8 cellular contexts compared by ENCODE assay signal in the genomic region with DNA sequence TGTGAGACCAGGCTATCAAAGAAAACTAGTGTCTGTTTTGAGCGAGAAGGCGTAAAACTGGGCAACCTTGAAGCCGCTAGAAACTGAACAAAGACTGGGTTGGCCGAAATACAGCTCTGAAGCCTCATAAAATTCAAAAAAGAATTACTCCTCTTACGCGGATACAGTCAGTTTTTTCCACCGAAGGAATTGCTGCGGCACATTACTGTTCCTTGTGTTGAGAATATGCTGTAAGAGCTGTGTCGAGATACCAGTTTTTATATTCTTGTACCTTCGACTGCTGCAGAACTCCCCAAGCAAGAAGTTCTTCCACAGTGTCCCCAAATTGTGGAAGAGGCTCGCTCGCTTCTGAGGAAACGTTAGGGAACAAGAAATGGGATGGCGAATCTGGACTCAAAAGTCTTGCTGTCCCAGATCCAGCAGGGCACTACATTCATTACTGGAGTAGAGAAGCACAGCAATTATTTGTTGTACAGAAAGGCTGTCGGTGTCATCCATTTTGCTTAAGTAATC.
A peak's percentile ranks its signal among the peaks of the same experiment; 100 is the strongest.
DNase-seq lines count a peak whose midpoint lies in the region; ATAC-seq lines count a peak whose summit lies in the region.

No MANE protein-coding gene starts in this region.

- peaks cover under 1% of the 10 kb centered on the region; the same call in 1 of the 2 replicates for H3K4me1 ChIP-seq in iPS-20b (ENCODE audit: insufficient read depth, low read length)
- H3K4me1 ChIP-seq in subcutaneous abdominal adipose tissue (ENCODE audit: control insufficient read depth in 5 of 5, insufficient read depth in 5 of 5, low read length in 5 of 5), result peaks cover 0 to 23% (median 20%) of the 10 kb centered on the region in 5 donors

- peaks cover 31% of the 10 kb centered on the region for H3K4me1 Mint-ChIP-seq in activated T-cell treated with anti-CD3 and anti-CD28 coated beads, Interleukin-2, amount 50 U/mL, for 24 hours (ENCODE audit: low read depth)
- peaks cover 41% of the 10 kb centered on the region for H3K4me1 Mint-ChIP-seq in activated naive CD8-positive, alpha-beta T cell treated with anti-CD3 and anti-CD28 coated beads, Interleukin-2, amount 50 U/mL, for 24 hours

- peak overlapping the region; percentile 98 for H3K27ac Mint-ChIP-seq in activated T-cell treated with anti-CD3 and anti-CD28 coated beads, Interleukin-2, amount 50 U/mL, for 24 hours
- H3K27ac Mint-ChIP-seq in activated naive CD8-positive, alpha-beta T cell treated with anti-CD3 and anti-CD28 coated beads, Interleukin-2, amount 50 U/mL, for 24 hours, result peak overlapping the region; percentile 97

- peak overlapping the region; percentile 95 for H3K4me3 ChIP-seq in iPS-20b (ENCODE audit: low read length)
- peak overlapping the region; percentile 73 to 100 (median 96) for H3K4me3 ChIP-seq in subcutaneous abdominal adipose tissue (ENCODE audit: low read depth in 1 of 5, low read length in 5 of 5)

- H3K27me3 ChIP-seq in iPS-20b (ENCODE audit: insufficient read depth, low read length), result 0 out of 2 replicates have a peak, but pooled peaks cover 12% of the 10 kb centered on the region
- no peaks in the 10 kb centered on the region for H3K27me3 ChIP-seq in subcutaneous abdominal adipose tissue (ENCODE audit: control insufficient read depth in 5 of 5, insufficient read depth in 4 of 5, low read length in 5 of 5)

- peak; percentile 34 for DNase-seq in activated T-cell treated with anti-CD3 and anti-CD28 coated beads, Interleukin-2, amount 50 U/mL, for 24 hours
- DNase-seq in activated T-cell treated with anti-CD3 and anti-CD28 coated beads, Interleukin-2, amount 50 U/mL, for 1 hour, result no peak
- DNase-seq in activated naive CD8-positive, alpha-beta T cell treated with anti-CD3 and anti-CD28 coated beads, Interleukin-2, amount 50 U/mL, for 24 hours, result no peak
- no peak for DNase-seq in activated CD8-positive, alpha-beta memory T cell treated with anti-CD3 and anti-CD28 coated beads, Interleukin-2, amount 50 U/mL, for 48 hours

- H3K9me3 ChIP-seq in iPS-20b (ENCODE audit: insufficient read depth, low read depth, low read length) (no peaks in the 10 kb centered on the region), subcutaneous abdominal adipose tissue (ENCODE audit: control insufficient read depth in 5 of 5, low read length in 5 of 5) (no peaks in the 10 kb centered on the region)

- ATAC-seq in HG03520 (IDR thresholded peaks at IDR 0.05; ENCODE audit: unreplicated experiment), result peak; percentile 9
- ATAC-seq in activated naive CD8-positive, alpha-beta T cell treated with anti-CD3 and anti-CD28 coated beads, Interleukin-2, amount 50 U/mL, for 24 hours, result peak; percentile 1
- ATAC-seq in HG03039 (IDR thresholded peaks at IDR 0.05; ENCODE audit: unreplicated experiment), result no peak

- H3K36me3 ChIP-seq in iPS-20b (ENCODE audit: insufficient read depth, low read depth, low read length) (peaks cover 25% of the 10 kb centered on the region), subcutaneous abdominal adipose tissue (ENCODE audit: control insufficient read depth in 5 of 5, insufficient read depth in 5 of 5, low read length in 5 of 5) (peaks cover 5 to 12% (median 9%) of the 10 kb centered on the region in 5 donors)

- H3K27ac ChIP-seq in iPS-20b (ENCODE audit: low read length) (peak overlapping the region; percentile 33), subcutaneous abdominal adipose tissue (ENCODE audit: low read depth, low read length) (peak overlapping the region; percentile 94)

- peak overlapping the region; percentile 95 for H3K4me3 Mint-ChIP-seq in activated T-cell treated with anti-CD3 and anti-CD28 coated beads, Interleukin-2, amount 50 U/mL, for 24 hours
- peak overlapping the region; percentile 95 for H3K4me3 Mint-ChIP-seq in activated naive CD8-positive, alpha-beta T cell treated with anti-CD3 and anti-CD28 coated beads, Interleukin-2, amount 50 U/mL, for 24 hours

- peak overlapping the region; percentile 95 for H3K9ac ChIP-seq in iPS-20b (ENCODE audit: low read depth, low read length)
- H3K9ac ChIP-seq in subcutaneous abdominal adipose tissue (ENCODE audit: low read length in 5 of 5), result peak overlapping the region; percentile 79 to 94 (median 92)

- H3K36me3 Mint-ChIP-seq in activated T-cell treated with anti-CD3 and anti-CD28 coated beads, Interleukin-2, amount 50 U/mL, for 24 hours (ENCODE audit: low read depth), result peaks cover 37% of the 10 kb centered on the region
- peaks cover 22% of the 10 kb centered on the region for H3K36me3 Mint-ChIP-seq in activated naive CD8-positive, alpha-beta T cell treated with anti-CD3 and anti-CD28 coated beads, Interleukin-2, amount 50 U/mL, for 24 hours (ENCODE audit: low read depth)

- no peaks in the 10 kb centered on the region for H3K9me3 Mint-ChIP-seq in activated T-cell treated with anti-CD3 and anti-CD28 coated beads, Interleukin-2, amount 50 U/mL, for 24 hours
- no peaks in the 10 kb centered on the region for H3K9me3 Mint-ChIP-seq in activated naive CD8-positive, alpha-beta T cell treated with anti-CD3 and anti-CD28 coated beads, Interleukin-2, amount 50 U/mL, for 24 hours

- peaks cover 12% of the 10 kb centered on the region for H3K27me3 Mint-ChIP-seq in activated T-cell treated with anti-CD3 and anti-CD28 coated beads, Interleukin-2, amount 50 U/mL, for 24 hours
- peaks cover 11% of the 10 kb centered on the region for H3K27me3 Mint-ChIP-seq in activated naive CD8-positive, alpha-beta T cell treated with anti-CD3 and anti-CD28 coated beads, Interleukin-2, amount 50 U/mL, for 24 hours
